ENCODE assay signal across 13 cellular contexts in the genomic region with DNA sequence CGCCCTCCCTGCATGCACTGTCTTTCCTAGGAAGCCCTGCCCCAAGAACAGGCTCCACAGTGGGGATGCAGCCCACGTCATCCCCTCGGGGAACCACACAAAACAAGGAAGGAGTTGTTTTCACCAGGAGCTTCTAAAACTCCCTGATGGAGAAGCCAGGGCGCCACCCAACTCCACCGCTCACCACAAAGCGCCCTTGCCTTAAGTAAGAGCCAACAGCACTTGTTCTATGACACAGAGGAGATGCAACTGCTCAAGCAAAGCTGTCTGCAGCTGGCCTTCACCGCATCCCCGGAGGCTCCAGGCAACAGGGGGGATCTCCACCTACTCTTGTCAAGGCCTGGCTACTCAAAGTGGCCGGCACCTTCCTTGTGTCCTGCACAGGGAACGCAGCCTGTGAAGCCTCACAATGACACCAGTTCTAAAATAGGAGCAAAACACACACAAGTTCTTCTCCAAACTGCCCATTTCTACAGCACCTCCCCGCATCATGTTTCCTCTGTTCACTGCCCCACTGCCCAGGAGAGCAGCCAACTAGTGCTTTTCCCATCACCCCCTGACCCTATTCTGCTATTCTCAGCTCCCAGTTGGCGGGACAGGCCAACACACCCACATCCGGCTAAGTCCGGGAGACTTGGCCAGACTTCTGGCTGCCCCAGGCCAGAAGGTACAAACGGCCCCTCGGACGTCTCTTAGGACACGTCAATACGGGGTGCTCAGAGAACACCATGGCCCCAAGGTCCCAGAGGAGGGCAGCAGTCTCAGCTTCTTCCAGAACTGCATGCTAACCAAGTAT. TPM values are rescaled to one million over a fixed set of nuclear protein-coding genes. Genes with fewer than 3 reads are reported as not detected.
DNase-seq lines count a peak whose midpoint lies in the region; ATAC-seq and TF ChIP-seq lines count a peak whose summit lies in the region.
"Had no signal": no experiment of that assay in that cellular context is flagged by ENCODE, and none has a peak within 500 bp of the region (broad histone marks: within the 10 kb centered on the region; RNA-seq: fewer than 3 reads in every experiment).

No MANE protein-coding gene starts in this region.

- H3K27ac ChIP-seq in ascending aorta (peak overlapping the region; percentile 83 to 84), fibroblast of lung (ENCODE audit: insufficient read depth, low read length) (peak overlapping the region; percentile 61), testis (peak overlapping the region in 1 of 2 donors; percentile 69)
- H3K27ac ChIP-seq: SK-N-MC had no signal

- no peaks in the 10 kb centered on the region for H3K27me3 ChIP-seq in ascending aorta
- no peaks in the 10 kb centered on the region for H3K27me3 ChIP-seq in fibroblast of lung (ENCODE audit: control insufficient read depth, insufficient read depth, low read length)
- no peaks in the 10 kb centered on the region for H3K27me3 ChIP-seq in testis

- H3K36me3 ChIP-seq in ascending aorta = peaks cover 0 to 11% of the 10 kb centered on the region in 2 donors
- peaks cover 12% of the 10 kb centered on the region for H3K36me3 ChIP-seq in fibroblast of lung (ENCODE audit: control insufficient read depth, insufficient read depth, low read length)
- no peaks in the 10 kb centered on the region for H3K36me3 ChIP-seq in testis (ENCODE audit: low read depth, missing control alignments)

- peaks cover 17 to 35% of the 10 kb centered on the region in 2 donors for H3K4me1 ChIP-seq in ascending aorta
- H3K4me1 ChIP-seq in fibroblast of lung (ENCODE audit: control insufficient read depth, extremely low read depth, insufficient read depth, low read length) = peaks cover 24% of the 10 kb centered on the region
- peaks cover 10% of the 10 kb centered on the region for H3K4me1 ChIP-seq in testis

- H3K9ac ChIP-seq in fibroblast of lung (ENCODE audit: insufficient read depth, low read length) = no peak overlapping the region

- TF ChIP-seq CTCF in ascending aorta (IDR thresholded peaks at IDR 0.05) = peak in 2 of 3 experiments; percentile 12 to 14
- no peak for TF ChIP-seq CTCF in fibroblast of lung (conservative IDR thresholded peaks at IDR 0.05 in 1 of 2, IDR thresholded peaks at IDR 0.05 in 1 of 2; ENCODE audit: low read depth in 1 of 2, low read length in 2 of 2)
- TF ChIP-seq CTCF in testis (IDR thresholded peaks at IDR 0.05) = no peak
- TF ChIP-seq CTCF in GM10266 (IDR thresholded peaks at IDR 0.05; ENCODE audit: control insufficient read depth, insufficient read depth, low read depth, missing control alignments) = no peak

- peak overlapping the region in 1 of 2 donors; percentile 21 for H3K4me3 ChIP-seq in ascending aorta
- H3K4me3 ChIP-seq in fibroblast of lung (replicated peaks in 1 of 4; ENCODE audit: control extremely low read depth in 1 of 4, insufficient read depth in 1 of 4, low read depth in 3 of 4, low read length in 4 of 4) = no peak overlapping the region
- H3K4me3 ChIP-seq in testis = no peak overlapping the region
- H3K4me3 ChIP-seq: K562, SK-N-MC had no signal

- WGBS in testis, 2 donors = 58 to 64% methylated on average over 14 to 19 of the region's 19 CpGs

- intact Hi-C loops in ascending aorta (cut with DNase I) = no loop called here
- intact Hi-C loops in testis (cut with DNase I; ENCODE audit: low total_unique reads) = no loop called here

- no peak for TF ChIP-seq POLR2A in testis (IDR thresholded peaks at IDR 0.05)

- H2AFZ ChIP-seq in fibroblast of lung (ENCODE audit: low read length) = no peak overlapping the region

- ATAC-seq in GM19324 (IDR thresholded peaks at IDR 0.05; ENCODE audit: low FRiP score, unreplicated experiment) = no peak
- ATAC-seq: activated CD4-positive, alpha-beta T cell treated with anti-CD3 and anti-CD28 coated beads for 36 hours; HCT116; K562 had no signal

- H3K9me3 ChIP-seq in ascending aorta (no peaks in the 10 kb centered on the region), fibroblast of lung (ENCODE audit: control insufficient read depth, insufficient read depth, low read depth, low read length) (no peaks in the 10 kb centered on the region), testis (no peaks in the 10 kb centered on the region)

- H4K20me1 ChIP-seq in fibroblast of lung (ENCODE audit: control insufficient read depth, extremely low read depth, insufficient read depth, low read length) = no peaks in the 10 kb centered on the region

- no peaks in the 10 kb centered on the region for H3K79me2 ChIP-seq in fibroblast of lung (ENCODE audit: control insufficient read depth, insufficient read depth, low read length)

- peak overlapping the region; percentile 62 for H3K4me2 ChIP-seq in fibroblast of lung (ENCODE audit: extremely low read depth, insufficient read depth, low read length)

- peak; percentile 61 to 92 for DNase-seq in ascending aorta (ENCODE audit: low spot score in 2 of 2)
- peak; percentile 65 to 94 for DNase-seq in fibroblast of lung (ENCODE audit: low read depth in 2 of 2)
- DNase-seq in midbrain (lab: John Stamatoyannopoulos, UW) = peak; percentile 65
- DNase-seq in testis = peak; percentile 64
- no peak for DNase-seq in GM10266 (ENCODE audit: extremely low spot score)
- no peak for DNase-seq in NAMALWA (ENCODE audit: low spot score)
- no peak for DNase-seq in activated CD4-positive, alpha-beta T cell treated with anti-CD3 and anti-CD28 coated beads for 1 hour
- DNase-seq: activated CD4-positive, alpha-beta T cell treated with anti-CD3 and anti-CD28 coated beads for 36 hours; NCI-H226 had no signal

RNA-seq across cellular contexts. Expression of a gene that starts 24.2 kb away (rescaled TPM):
- 406 TPM for total RNA-seq in ascending aorta
- 256 and 268 TPM in 2 replicates for total RNA-seq in fibroblast of lung
- 45.4 and 49.3 TPM in 2 replicates for polyA plus RNA-seq in fibroblast of lung
- 84.4 and 112 TPM in 2 replicates for polyA plus RNA-seq in fibroblast of lung (2012)
- 42.7 and 46.1 TPM in 2 replicates for polyA minus RNA-seq in fibroblast of lung (ENCODE audit: low replicate concordance)
- total RNA-seq in testis = 10 to 100 TPM; 44.8 to 61.7 TPM
- 42.6 TPM for polyA plus RNA-seq in testis (ENCODE audit: insufficient read depth, low read depth, low replicate concordance)

RNA-seq across cellular contexts. Expression of a gene that starts 29.8 kb away (rescaled TPM):
- total RNA-seq in ascending aorta (146 TPM), fibroblast of lung (32.9 and 53.8 TPM in 2 replicates), testis (10 to 100 TPM; 18.3 to 22.5 TPM)
- polyA plus RNA-seq in fibroblast of lung (40.5 and 54.6 TPM in 2 replicates), testis (ENCODE audit: insufficient read depth, low read depth, low replicate concordance) (15.9 TPM)
- polyA plus RNA-seq in fibroblast of lung (2012) = 50.5 and 62.0 TPM in 2 replicates
- polyA minus RNA-seq in fibroblast of lung (ENCODE audit: low replicate concordance) = 157 and 246 TPM in 2 replicates

RNA-seq across cellular contexts. Expression of a gene that starts 36.2 kb away (rescaled TPM):
- 24.9 TPM for total RNA-seq in ascending aorta
- 6.7 and 9.6 TPM in 2 replicates for total RNA-seq in fibroblast of lung
- polyA plus RNA-seq in fibroblast of lung = 8.7 and 13.6 TPM in 2 replicates
- polyA plus RNA-seq in fibroblast of lung (2012) = 27.5 and 36.0 TPM in 2 replicates
- polyA minus RNA-seq in fibroblast of lung (ENCODE audit: low replicate concordance) = 89.5 and 114 TPM in 2 replicates
- total RNA-seq in testis = 10 to 100 TPM; 57.5 to 57.8 TPM
- 73.4 TPM for polyA plus RNA-seq in testis (ENCODE audit: insufficient read depth, low read depth, low replicate concordance)

RNA-seq across cellular contexts. Expression of a gene that starts 48.6 kb away (rescaled TPM):
- total RNA-seq in ascending aorta (not detected), fibroblast of lung (14.6 and 20.5 TPM in 2 replicates), testis (10 to 100 TPM; 12.8 to 17.5 TPM)
- polyA plus RNA-seq in fibroblast of lung (25.9 and 49.4 TPM in 2 replicates), testis (ENCODE audit: insufficient read depth, low read depth, low replicate concordance) (26.9 TPM)
- polyA plus RNA-seq in fibroblast of lung (2012) = 29.6 and 57.8 TPM in 2 replicates
- 21.1 and 31.3 TPM in 2 replicates for polyA minus RNA-seq in fibroblast of lung (ENCODE audit: low replicate concordance)

RNA-seq across cellular contexts. Expression of a gene that starts 48.9 kb away (rescaled TPM):
- total RNA-seq in ascending aorta (not detected), fibroblast of lung (2.6 and 3.3 TPM in 2 replicates), testis (1 to 10 TPM; 2.4 to 3.0 TPM)
- polyA plus RNA-seq in fibroblast of lung (12.9 and 27.3 TPM in 2 replicates), testis (ENCODE audit: insufficient read depth, low read depth, low replicate concordance) (6.5 TPM)
- polyA plus RNA-seq in fibroblast of lung (2012) = 9.9 and 19.7 TPM in 2 replicates
- 8.0 TPM in 1 of 2 replicates, not detected in the other for polyA minus RNA-seq in fibroblast of lung (ENCODE audit: low replicate concordance)

Comparison
In these comparisons a context has a peak if more than half of its experiments do, and no peak if none do; other contexts are left out.
1. DNase-seq: peak in ascending aorta (2 of 2), fibroblast of lung (2 of 2), midbrain (single experiment) and testis (single experiment); none in GM10266 (single experiment), NAMALWA (single experiment) and activated CD4-positive, alpha-beta T cell treated with anti-CD3 and anti-CD28 coated beads for 1 hour (single experiment).
2. CTCF ChIP-seq: peak in ascending aorta (2 of 3); none in fibroblast of lung (0 of 2), testis (0 of 3) and GM10266 (single experiment).